In the genomic region with DNA sequence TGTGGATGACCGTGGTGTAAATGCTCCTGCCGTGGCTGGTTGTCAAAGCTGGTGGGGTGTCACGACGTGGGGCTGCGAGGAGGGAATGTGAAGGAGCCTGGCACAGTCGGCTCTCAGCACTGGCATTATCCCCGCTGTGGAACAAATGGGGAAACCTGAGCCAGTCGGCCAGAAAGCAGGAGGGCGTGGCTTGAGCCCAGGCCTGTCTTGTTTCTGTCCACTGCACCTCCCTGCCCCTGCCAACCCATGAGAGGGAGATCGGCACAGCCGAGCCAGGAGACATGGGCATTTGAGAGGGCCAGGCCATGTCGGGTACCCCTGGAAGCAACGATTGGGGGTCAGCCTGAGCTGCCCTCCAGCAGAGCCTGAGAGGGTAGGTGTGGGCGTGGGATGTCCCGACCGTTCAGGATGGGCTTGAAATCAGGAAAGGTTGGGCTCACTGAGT, we compare ENCODE assay signal across 27 cellular contexts. TPM values are rescaled to one million over a fixed set of nuclear protein-coding genes. Genes with fewer than 3 reads are reported as not detected.
A peak's percentile ranks its signal among the peaks of the same experiment; 100 is the strongest.
DNase-seq lines count a peak whose midpoint lies in the region; ATAC-seq and TF ChIP-seq lines count a peak whose summit lies in the region.
"Had no signal": no experiment of that assay in that cellular context is flagged by ENCODE, and none has a peak within 500 bp of the region (broad histone marks: within the 10 kb centered on the region; RNA-seq: fewer than 3 reads in every experiment).

No MANE protein-coding gene starts in this region.

- H3K27me3 ChIP-seq in H7 (ENCODE audit: control insufficient read depth, insufficient read depth, low read length) (no peaks in the 10 kb centered on the region), heart right ventricle (peaks cover 0 to under 1% (median 0%) of the 10 kb centered on the region in 7 donors), sigmoid colon (no peaks in the 10 kb centered on the region)
- H3K27me3 ChIP-seq: colonic mucosa, upper lobe of left lung had no signal

- intact Hi-C loops in heart right ventricle (cut with DNase I) (no loop called here), sigmoid colon (cut with DNase I) (no loop called here), CD14-positive monocyte (cut with micrococcal nuclease) (no loop called here)

- H3K27ac ChIP-seq in heart right ventricle (no peak overlapping the region), sigmoid colon (no peak overlapping the region)
- H3K27ac ChIP-seq: C4-2B, colonic mucosa, prostate gland, upper lobe of left lung had no signal

- H3K4me3 ChIP-seq in H7 (ENCODE audit: insufficient read depth, low read depth, low read length) (no peak overlapping the region), heart right ventricle (no peak overlapping the region), sigmoid colon (no peak overlapping the region)
- H3K4me3 ChIP-seq: colonic mucosa, prostate gland, smooth muscle cell, upper lobe of left lung had no signal

- ATAC-seq in heart right ventricle (peak; percentile 50 to 87 (median 72)), HG03139 (IDR thresholded peaks at IDR 0.05; ENCODE audit: unreplicated experiment) (no peak)
- ATAC-seq: HCT116 had no signal

- H3K9me3 ChIP-seq in heart right ventricle, result no peaks in the 10 kb centered on the region
- no peaks in the 10 kb centered on the region for H3K9me3 ChIP-seq in sigmoid colon
- H3K9me3 ChIP-seq: colonic mucosa, prostate gland, upper lobe of left lung had no signal

- H3K27me3 Mint-ChIP-seq in CD14-positive monocyte (ENCODE audit: low read depth in 3 of 3), result peaks cover 3 to 5% (median 4%) of the 10 kb centered on the region in 3 donors
- H3K27me3 Mint-ChIP-seq: activated B cell treated with CpG ODN at 0.5 μM for 24 hours; activated CD4-positive, alpha-beta memory T cell treated with anti-CD3 and anti-CD28 coated beads for 36 hours; activated naive CD4-positive, alpha-beta T cell treated with anti-CD3 and anti-CD28 coated beads, Interleukin-2, amount 50 U/mL, for 24 hours had no signal

- DNase-seq in H7 (peak; percentile 59), heart right ventricle (peak; percentile 48 to 60), sigmoid colon (peak; percentile 44), CD14-positive monocyte (ENCODE audit: low spot score) (no peak)
- no peak for DNase-seq in activated CD4-positive, alpha-beta T cell treated with anti-CD3 and anti-CD28 coated beads for 4 hours
- DNase-seq: activated B cell treated with CpG ODN at 0.5 μM for 24 hours; activated CD4-positive, alpha-beta memory T cell treated with anti-CD3 and anti-CD28 coated beads for 36 hours; activated CD8-positive, alpha-beta memory T cell treated with anti-CD3 and anti-CD28 coated beads, Interleukin-2, amount 50 U/mL, for 4 hours; amygdala; colonic mucosa; DND-41; effector CD8-positive, alpha-beta T cell; mammary epithelial cell; NCI-H146; NCI-H2171 treated with DMSO at 0.1 percent for 48 hours; NCI-H510A treated with DMSO at 0.1 percent for 48 hours; stimulated activated CD4-positive, alpha-beta T cell treated with anti-CD3 and anti-CD28 coated beads, Interleukin-2, amount 100 ng/mL, for 48 hours; T1000; upper lobe of left lung had no signal

- no peaks in the 10 kb centered on the region for H3K9me3 Mint-ChIP-seq in CD14-positive monocyte
- H3K9me3 Mint-ChIP-seq: activated B cell treated with CpG ODN at 0.5 μM for 24 hours; activated CD4-positive, alpha-beta memory T cell treated with anti-CD3 and anti-CD28 coated beads for 36 hours; activated naive CD4-positive, alpha-beta T cell treated with anti-CD3 and anti-CD28 coated beads, Interleukin-2, amount 50 U/mL, for 24 hours had no signal

- H3K4me1 Mint-ChIP-seq in CD14-positive monocyte, result no peaks in the 10 kb centered on the region
- H3K4me1 Mint-ChIP-seq: activated naive CD4-positive, alpha-beta T cell treated with anti-CD3 and anti-CD28 coated beads, Interleukin-2, amount 50 U/mL, for 24 hours had no signal

- H3K4me3 Mint-ChIP-seq in CD14-positive monocyte, result no peak overlapping the region
- H3K4me3 Mint-ChIP-seq: activated B cell treated with CpG ODN at 0.5 μM for 24 hours; activated CD4-positive, alpha-beta memory T cell treated with anti-CD3 and anti-CD28 coated beads for 36 hours; activated naive CD4-positive, alpha-beta T cell treated with anti-CD3 and anti-CD28 coated beads, Interleukin-2, amount 50 U/mL, for 24 hours had no signal

- no peak for TF ChIP-seq EP300 in Ishikawa (IDR thresholded peaks at IDR 0.05; ENCODE audit: borderline replicate concordance)
- TF ChIP-seq EP300 in sigmoid colon (IDR thresholded peaks at IDR 0.05), result no peak

- H3K36me3 Mint-ChIP-seq in CD14-positive monocyte, result no peaks in the 10 kb centered on the region
- H3K36me3 Mint-ChIP-seq: activated CD4-positive, alpha-beta memory T cell treated with anti-CD3 and anti-CD28 coated beads for 36 hours; activated naive CD4-positive, alpha-beta T cell treated with anti-CD3 and anti-CD28 coated beads, Interleukin-2, amount 50 U/mL, for 24 hours had no signal

- WGBS in heart right ventricle, 2 donors, result 48 to 59% methylated on average over 16 of the region's 16 CpGs
- WGBS in sigmoid colon, 2 donors, result 80 to 84% methylated on average over 16 of the region's 16 CpGs

- H3K4me1 ChIP-seq in heart right ventricle (peaks cover 0 to 5% (median 0%) of the 10 kb centered on the region in 9 donors), sigmoid colon (no peaks in the 10 kb centered on the region)
- H3K4me1 ChIP-seq: colonic mucosa, prostate gland, upper lobe of left lung had no signal

- no peak overlapping the region for H3K27ac Mint-ChIP-seq in CD14-positive monocyte
- H3K27ac Mint-ChIP-seq: activated B cell treated with CpG ODN at 0.5 μM for 24 hours; activated CD4-positive, alpha-beta memory T cell treated with anti-CD3 and anti-CD28 coated beads for 36 hours; activated naive CD4-positive, alpha-beta T cell treated with anti-CD3 and anti-CD28 coated beads, Interleukin-2, amount 50 U/mL, for 24 hours had no signal

- no peak for TF ChIP-seq RAD21 in Ishikawa (IDR thresholded peaks at IDR 0.05; ENCODE audit: low read depth)

- H3K36me3 ChIP-seq in H7 (replicated peaks; ENCODE audit: control insufficient read depth, insufficient read depth, low read length) (no peaks in the 10 kb centered on the region), heart right ventricle (no peaks in the 10 kb centered on the region), sigmoid colon (no peaks in the 10 kb centered on the region)
- H3K36me3 ChIP-seq: colonic mucosa, prostate gland, upper lobe of left lung had no signal

- TF ChIP-seq CTCF in heart right ventricle (IDR thresholded peaks at IDR 0.05) (no peak), sigmoid colon (IDR thresholded peaks at IDR 0.05) (no peak), CD14-positive monocyte (IDR thresholded peaks at IDR 0.05) (no peak)

- no peak for TF ChIP-seq POLR2A in sigmoid colon (IDR thresholded peaks at IDR 0.05)

TF ChIP-seq in Ishikawa, 13 proteins besides CTCF, POLR2A, EP300 and RAD21 (continues in another document):
- TF ChIP-seq YY1 (IDR thresholded peaks at IDR 0.05; ENCODE audit: low read depth) (no peak), EGR1 (IDR thresholded peaks at IDR 0.05) (no peak), TEAD4 (IDR thresholded peaks at IDR 0.05) (no peak), CEBPB (IDR thresholded peaks at IDR 0.05) (no peak), ZBTB7A (IDR thresholded peaks at IDR 0.05; ENCODE audit: low read depth) (no peak), CREB1 (IDR thresholded peaks at IDR 0.05; ENCODE audit: low read depth) (no peak), USF1 (IDR thresholded peaks at IDR 0.05) (peak; percentile 69), TCF12 (IDR thresholded peaks at IDR 0.05; ENCODE audit: low read depth) (no peak)
- TF ChIP-seq, protein P1, sequence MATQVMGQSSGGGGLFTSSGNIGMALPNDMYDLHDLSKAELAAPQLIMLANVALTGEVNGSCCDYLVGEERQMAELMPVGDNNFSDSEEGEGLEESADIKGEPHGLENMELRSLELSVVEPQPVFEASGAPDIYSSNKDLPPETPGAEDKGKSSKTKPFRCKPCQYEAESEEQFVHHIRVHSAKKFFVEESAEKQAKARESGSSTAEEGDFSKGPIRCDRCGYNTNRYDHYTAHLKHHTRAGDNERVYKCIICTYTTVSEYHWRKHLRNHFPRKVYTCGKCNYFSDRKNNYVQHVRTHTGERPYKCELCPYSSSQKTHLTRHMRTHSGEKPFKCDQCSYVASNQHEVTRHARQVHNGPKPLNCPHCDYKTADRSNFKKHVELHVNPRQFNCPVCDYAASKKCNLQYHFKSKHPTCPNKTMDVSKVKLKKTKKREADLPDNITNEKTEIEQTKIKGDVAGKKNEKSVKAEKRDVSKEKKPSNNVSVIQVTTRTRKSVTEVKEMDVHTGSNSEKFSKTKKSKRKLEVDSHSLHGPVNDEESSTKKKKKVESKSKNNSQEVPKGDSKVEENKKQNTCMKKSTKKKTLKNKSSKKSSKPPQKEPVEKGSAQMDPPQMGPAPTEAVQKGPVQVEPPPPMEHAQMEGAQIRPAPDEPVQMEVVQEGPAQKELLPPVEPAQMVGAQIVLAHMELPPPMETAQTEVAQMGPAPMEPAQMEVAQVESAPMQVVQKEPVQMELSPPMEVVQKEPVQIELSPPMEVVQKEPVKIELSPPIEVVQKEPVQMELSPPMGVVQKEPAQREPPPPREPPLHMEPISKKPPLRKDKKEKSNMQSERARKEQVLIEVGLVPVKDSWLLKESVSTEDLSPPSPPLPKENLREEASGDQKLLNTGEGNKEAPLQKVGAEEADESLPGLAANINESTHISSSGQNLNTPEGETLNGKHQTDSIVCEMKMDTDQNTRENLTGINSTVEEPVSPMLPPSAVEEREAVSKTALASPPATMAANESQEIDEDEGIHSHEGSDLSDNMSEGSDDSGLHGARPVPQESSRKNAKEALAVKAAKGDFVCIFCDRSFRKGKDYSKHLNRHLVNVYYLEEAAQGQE (IDR thresholded peaks at IDR 0.05; ENCODE audit: low read depth), result no peak

RNA-seq across cellular contexts. Expression of gene PDIA6, which starts 44.5 kb away (rescaled TPM):
- total RNA-seq in H7 (2014; rRNA removed; shearing (Covaris generic)), result 330 and 354 TPM in 2 replicates
- total RNA-seq in heart right ventricle, result 100 to 1,000 TPM in 6 of 10 donors, 10 to 100 TPM in 4; 86.9 to 174 (median 107) TPM
- polyA plus RNA-seq in heart right ventricle, result 100 to 1,000 TPM in 1 of 2 donors, 10 to 100 TPM in 1; 24.7 to 317 TPM
- total RNA-seq in sigmoid colon, result 10 to 100 TPM; 57.3 to 90.3 (median 81.0) TPM
- polyA plus RNA-seq in sigmoid colon, result 100 to 1,000 TPM in 1 of 3 donors, 10 to 100 TPM in 2; 31.8 to 211 (median 64.0) TPM
- polyA plus RNA-seq in CD14-positive monocyte, result 100 to 1,000 TPM; 166 to 187 TPM

RNA-seq across cellular contexts. Expression of gene ATP6V1C2, which starts 46.7 kb away (rescaled TPM):
- 0.30 and 0.42 TPM in 2 replicates for total RNA-seq in H7 (2014; rRNA removed; shearing (Covaris generic))
- total RNA-seq in heart right ventricle (1 to 10 TPM in 3 of 10 donors, under 1 TPM in 7; 0.09 to 3.4 (median 0.64) TPM), sigmoid colon (under 1 TPM in 1 of 4 donors, not detected in 3; 0.55 TPM)
- polyA plus RNA-seq in heart right ventricle (1 to 10 TPM; 1.6 to 2.1 TPM), sigmoid colon (under 1 TPM; under 0.01 to 0.93 (median 0.23) TPM), CD14-positive monocyte (not detected)
- total RNA-seq: activated CD4-positive, alpha-beta memory T cell treated with anti-CD3 and anti-CD28 coated beads for 36 hours; epithelial cell of proximal tubule had no signal

Comparison
In these comparisons a context has a peak if more than half of its experiments do, and no peak if none do; other contexts are left out.
1. DNase-seq: peak in H7 (single experiment), heart right ventricle (2 of 2) and sigmoid colon (single experiment); none in activated CD4-positive, alpha-beta T cell treated with anti-CD3 and anti-CD28 coated beads for 4 hours (0 of 2) and CD14-positive monocyte (single experiment).